21 cellular contexts compared by ENCODE assay signal in genomic region chr13:36069881-36070366, GRCh38.
DNase-seq lines count a peak whose midpoint lies in the region; ATAC-seq and TF ChIP-seq lines count a peak whose summit lies in the region.
"Had no signal": no experiment of that assay in that cellular context is flagged by ENCODE, and none has a peak within 500 bp of the region (broad histone marks: within the 10 kb centered on the region; RNA-seq: fewer than 3 reads in every experiment).

No MANE protein-coding gene starts in this region.

- WGBS in esophagus muscularis mucosa, result 59% methylated on average over 6 of the region's 6 CpGs

- H3K4me3 ChIP-seq in AG09309 (ENCODE audit: control insufficient read depth, low read depth, low read length) (no peak overlapping the region), esophagus muscularis mucosa (no peak overlapping the region), right atrium auricular region (peak overlapping the region in 1 of 2 donors; percentile 11), skeletal muscle tissue (ENCODE audit: low read length in 3 of 3) (no peak overlapping the region)
- H3K4me3 ChIP-seq: SJSA1 had no signal

- H3K9ac ChIP-seq in skeletal muscle tissue (ENCODE audit: low read depth in 1 of 3, low read length in 3 of 3), result no peak overlapping the region

- DNase-seq in AG09309 (ENCODE audit: low read depth), result peak; percentile 34
- DNase-seq in esophagus muscularis mucosa (ENCODE audit: extremely low spot score), result no peak
- no peak for DNase-seq in right atrium auricular region (ENCODE audit: low spot score)
- DNase-seq in DMS114 treated with DMSO at 0.1 percent for 48 hours (lab: John Stamatoyannopoulos, UW; ENCODE audit: unreplicated experiment), result no peak
- no peak for DNase-seq in anterior cingulate cortex (lab: John Stamatoyannopoulos, UW)
- no peak for DNase-seq in NCI-H2107 (lab: John Stamatoyannopoulos, UW)
- DNase-seq: activated B cell treated with CpG ODN at 0.5 μM for 24 hours; activated T-cell treated with anti-CD3 and anti-CD28 coated beads, Interleukin-2, amount 50 U/mL, for 48 hours; CD4-positive, alpha-beta T cell; effector CD4-positive, alpha-beta T cell; GOT3; NCI-H1417; NCI-H2171; NCI-H69; OCI-M1; stimulated activated CD4-positive, alpha-beta T cell treated with anti-CD3 and anti-CD28 coated beads, Interleukin-2, amount 100 ng/mL, for 48 hours; substantia nigra had no signal

- H3K36me3 ChIP-seq in esophagus muscularis mucosa (no peaks in the 10 kb centered on the region), right atrium auricular region (no peaks in the 10 kb centered on the region), skeletal muscle tissue (ENCODE audit: control insufficient read depth in 3 of 3, insufficient read depth in 3 of 3, low read length in 3 of 3) (no peaks in the 10 kb centered on the region)
- H3K36me3 ChIP-seq: SJSA1 had no signal

- no peak for TF ChIP-seq POLR2A in esophagus muscularis mucosa (IDR thresholded peaks at IDR 0.05; ENCODE audit: low read depth)

- intact Hi-C loops in esophagus muscularis mucosa (cut with DNase I), result no loop called here

- H3K27ac ChIP-seq in esophagus muscularis mucosa (replicated peaks in 1 of 4) (peak overlapping the region; percentile 45 to 63 (median 56)), right atrium auricular region (peak overlapping the region; percentile 48 to 72), skeletal muscle tissue (ENCODE audit: low read depth, low read length) (peak overlapping the region; percentile 62)
- H3K27ac ChIP-seq: SJSA1 had no signal

- H3K9me3 ChIP-seq in esophagus muscularis mucosa (no peaks in the 10 kb centered on the region), right atrium auricular region (no peaks in the 10 kb centered on the region), skeletal muscle tissue (ENCODE audit: control insufficient read depth in 3 of 3, low read length in 3 of 3) (no peaks in the 10 kb centered on the region)
- H3K9me3 ChIP-seq: SJSA1 had no signal

- TF ChIP-seq EP300 in esophagus muscularis mucosa (IDR thresholded peaks at IDR 0.05), result no peak

- ATAC-seq in HG03469 (IDR thresholded peaks at IDR 0.05; ENCODE audit: unreplicated experiment), result no peak
- ATAC-seq: HepG2 had no signal

- TF ChIP-seq CTCF in AG09309 (IDR thresholded peaks at IDR 0.05; ENCODE audit: control insufficient read depth, insufficient read depth, low read depth, low read length, missing control alignments), result no peak
- TF ChIP-seq CTCF in esophagus muscularis mucosa (IDR thresholded peaks at IDR 0.05), result no peak
- no peak for TF ChIP-seq CTCF in right atrium auricular region (IDR thresholded peaks at IDR 0.05)

- peaks cover 0 to 23% (median 9%) of the 10 kb centered on the region in 4 donors for H3K4me1 ChIP-seq in esophagus muscularis mucosa
- H3K4me1 ChIP-seq in right atrium auricular region, result no peaks in the 10 kb centered on the region
- peaks cover 0 to 10% (median 0%) of the 10 kb centered on the region in 3 donors for H3K4me1 ChIP-seq in skeletal muscle tissue (ENCODE audit: control insufficient read depth in 3 of 3, insufficient read depth in 3 of 3, low read length in 3 of 3)
- H3K4me1 ChIP-seq: SJSA1 had no signal

- H3K27me3 ChIP-seq in esophagus muscularis mucosa (no peaks in the 10 kb centered on the region), right atrium auricular region (no peaks in the 10 kb centered on the region), skeletal muscle tissue (ENCODE audit: control insufficient read depth in 3 of 3, insufficient read depth in 3 of 3, low read length in 3 of 3) (no peaks in the 10 kb centered on the region)
- H3K27me3 ChIP-seq: SJSA1 had no signal
